In the genomic region with DNA sequence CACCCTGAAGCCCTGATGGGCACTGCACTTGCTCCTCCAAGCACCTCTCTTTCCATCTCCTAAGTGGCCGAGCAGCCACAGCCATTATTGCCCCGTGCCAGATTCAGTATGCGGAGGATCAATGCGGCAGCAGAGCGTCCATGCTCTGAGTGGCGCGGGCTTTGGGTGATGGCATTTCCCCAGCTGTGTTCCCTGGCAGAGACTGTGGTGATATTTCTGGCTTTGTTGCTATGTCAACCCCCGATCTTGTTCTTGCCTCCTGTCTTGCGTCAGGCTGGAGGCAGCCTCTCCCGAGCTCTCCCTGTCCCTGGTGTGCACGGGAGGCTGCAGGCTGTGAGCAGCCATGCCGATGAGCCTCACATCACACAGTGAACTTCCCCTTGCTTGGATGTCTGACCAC, we compare ENCODE assay signal across 15 cellular contexts.
DNase-seq lines count a peak whose midpoint lies in the region; TF ChIP-seq lines count a peak whose summit lies in the region.
"Had no signal": no experiment of that assay in that cellular context is flagged by ENCODE, and none has a peak within 500 bp of the region (broad histone marks: within the 10 kb centered on the region; RNA-seq: fewer than 3 reads in every experiment).

No MANE protein-coding gene starts in this region.

- intact Hi-C loops in dorsolateral prefrontal cortex (cut with DNase I) (no loop called here), posterior cingulate gyrus (cut with DNase I) (no loop called here)

- no peak overlapping the region for H3K4me3 ChIP-seq in dorsolateral prefrontal cortex
- H3K4me3 ChIP-seq: HAP-1 had no signal

- DNase-seq in Ammon's horn (ENCODE audit: low spot score) (peak; percentile 76), dorsolateral prefrontal cortex (peak; percentile 9 to 86 (median 68)), islet precursor cell (peak; percentile 21), posterior cingulate gyrus (peak in 8 of 10 donors; percentile 58 to 96 (median 76)), AG08396 (ENCODE audit: low spot score) (no peak), NCI-H1694 treated with DMSO at 0.1 percent for 48 hours (lab: John Stamatoyannopoulos, UW) (no peak), NCI-H1417 (lab: John Stamatoyannopoulos, UW) (no peak), DMS79 treated with DMSO at 0.1 percent for 48 hours (lab: John Stamatoyannopoulos, UW) (no peak)
- DNase-seq: 8988T; C1 segment of cervical spinal cord; CD4-positive, alpha-beta T cell; DND-41; GDM1 had no signal

- TF ChIP-seq CTCF in dorsolateral prefrontal cortex (IDR thresholded peaks at IDR 0.05 in 54 of 56, conservative IDR thresholded peaks at IDR 0.05 in 2 of 56; ENCODE audit: low read depth in 1 of 56, partially characterized antibody in 56 of 56), result no peak

- H3K27ac ChIP-seq in dorsolateral prefrontal cortex, result peak overlapping the region in 55 of 59 donors; percentile 16 to 91 (median 75)
- H3K27ac ChIP-seq: HL-60 had no signal

- H3K27me3 ChIP-seq in dorsolateral prefrontal cortex, result peaks cover 0 to 8% (median 0%) of the 10 kb centered on the region in 45 donors

Comparison
In these comparisons a context has a peak if more than half of its experiments do, and no peak if none do; other contexts are left out.
1. DNase-seq: peak in Ammon's horn (single experiment), dorsolateral prefrontal cortex (10 of 10), islet precursor cell (single experiment) and posterior cingulate gyrus (8 of 10); none in AG08396 (single experiment), NCI-H1694 treated with DMSO at 0.1 percent for 48 hours (single experiment), NCI-H1417 (0 of 3) and DMS79 treated with DMSO at 0.1 percent for 48 hours (single experiment).